Comparison of ENCODE assay signal across 10 cellular contexts in genomic region chr3:71304261-71304646, GRCh38.
A peak's percentile ranks its signal among the peaks of the same experiment; 100 is the strongest.
DNase-seq lines count a peak whose midpoint lies in the region; ATAC-seq and TF ChIP-seq lines count a peak whose summit lies in the region.
"Had no signal": no experiment of that assay in that cellular context is flagged by ENCODE, and none has a peak within 500 bp of the region (broad histone marks: within the 10 kb centered on the region; RNA-seq: fewer than 3 reads in every experiment).

No MANE protein-coding gene starts in this region.

- peak overlapping the region; percentile 77 to 84 for H3K27ac ChIP-seq in right atrium auricular region
- H3K27ac ChIP-seq: C4-2B had no signal

- H3K4me3 Mint-ChIP-seq in brain = peak overlapping the region; percentile 85 to 90 (median 86)
- H3K4me3 Mint-ChIP-seq in type B pancreatic cell = peak overlapping the region; percentile 90
- H3K4me3 Mint-ChIP-seq in effector memory CD8-positive, alpha-beta T cell = no peak overlapping the region

- DNase-seq in right atrium auricular region (ENCODE audit: low spot score) = no peak
- no peak for DNase-seq in left ventricle myocardium superior
- no peak for DNase-seq in type B pancreatic cell (ENCODE audit: extremely low spot score, unreplicated experiment)
- no peak for DNase-seq in effector memory CD8-positive, alpha-beta T cell
- no peak for DNase-seq in NCI-H1048 (lab: John Stamatoyannopoulos, UW)

- H3K27me3 ChIP-seq in right atrium auricular region (no peaks in the 10 kb centered on the region), mononuclear cell (ENCODE audit: insufficient read depth, low read length) (no peaks in the 10 kb centered on the region)
- H3K27me3 ChIP-seq: ovary had no signal

- H3K9me3 ChIP-seq in right atrium auricular region (no peaks in the 10 kb centered on the region), mononuclear cell (ENCODE audit: low read depth, low read length) (no peaks in the 10 kb centered on the region)
- H3K9me3 ChIP-seq: ovary had no signal

- H3K36me3 Mint-ChIP-seq in brain = no peaks in the 10 kb centered on the region
- peaks cover 4% of the 10 kb centered on the region for H3K36me3 Mint-ChIP-seq in type B pancreatic cell
- no peaks in the 10 kb centered on the region for H3K36me3 Mint-ChIP-seq in effector memory CD8-positive, alpha-beta T cell (ENCODE audit: insufficient read depth)

- TF ChIP-seq CTCF in right atrium auricular region (IDR thresholded peaks at IDR 0.05) (no peak), brain (conservative IDR thresholded peaks at IDR 0.05) (no peak), type B pancreatic cell (conservative IDR thresholded peaks at IDR 0.05) (no peak)

- ATAC-seq in left ventricle myocardium superior = no peak
- no peak for ATAC-seq in effector memory CD8-positive, alpha-beta T cell (replicated peaks)
- ATAC-seq in HG03565 (IDR thresholded peaks at IDR 0.05; ENCODE audit: unreplicated experiment) = no peak

- H3K4me3 ChIP-seq in right atrium auricular region (no peak overlapping the region), mononuclear cell (ENCODE audit: low read length) (peak overlapping the region; percentile 47)

- no peaks in the 10 kb centered on the region for H3K9me3 Mint-ChIP-seq in brain
- H3K9me3 Mint-ChIP-seq in type B pancreatic cell = no peaks in the 10 kb centered on the region
- H3K9me3 Mint-ChIP-seq in effector memory CD8-positive, alpha-beta T cell = no peaks in the 10 kb centered on the region

- H3K27ac Mint-ChIP-seq in brain (peak overlapping the region in 4 of 5 experiments; percentile 48 to 95 (median 93)), type B pancreatic cell (peak overlapping the region; percentile 78)
- H3K27ac Mint-ChIP-seq in effector memory CD8-positive, alpha-beta T cell = no peak overlapping the region

- H3K36me3 ChIP-seq in right atrium auricular region = no peaks in the 10 kb centered on the region
- H3K36me3 ChIP-seq: ovary had no signal

- peaks cover 0 to 23% of the 10 kb centered on the region in 2 donors for H3K4me1 ChIP-seq in right atrium auricular region
- H3K4me1 ChIP-seq in mononuclear cell (ENCODE audit: insufficient read depth, low read length) = peaks cover 27% of the 10 kb centered on the region

- peaks cover 94% of the 10 kb centered on the region for H3K4me1 Mint-ChIP-seq in brain
- H3K4me1 Mint-ChIP-seq in type B pancreatic cell (ENCODE audit: unreplicated experiment) = peaks cover 73% of the 10 kb centered on the region
- peaks cover 16 to 35% of the 10 kb centered on the region in 2 donors for H3K4me1 Mint-ChIP-seq in effector memory CD8-positive, alpha-beta T cell (ENCODE audit: low read depth in 2 of 2)

- H3K27me3 Mint-ChIP-seq in brain (peaks cover 4% of the 10 kb centered on the region), type B pancreatic cell (peaks cover 2% of the 10 kb centered on the region)
- H3K27me3 Mint-ChIP-seq in effector memory CD8-positive, alpha-beta T cell = no peaks in the 10 kb centered on the region

- intact Hi-C loops in left ventricle myocardium superior (cut with micrococcal nuclease) = loop anchor here (10.0 kb wide), 2 partner anchors 281 to 299 kb away; partner anchors contain the start of gene FOXP1

Comparison
In these comparisons a context has a peak if more than half of its experiments do, and no peak if none do; other contexts are left out.
1. H3K27ac Mint-ChIP-seq: peak in brain (4 of 5) and type B pancreatic cell (single experiment); none in effector memory CD8-positive, alpha-beta T cell (0 of 2).
2. H3K4me3 Mint-ChIP-seq: peak in brain (5 of 5) and type B pancreatic cell (single experiment); none in effector memory CD8-positive, alpha-beta T cell (0 of 2).